In genomic region chr6:37704923-37705238, GRCh38 we compare ENCODE assay signal across 8 cellular contexts. TPM values are rescaled to one million over a fixed set of nuclear protein-coding genes. Genes with fewer than 3 reads are reported as not detected.
DNase-seq lines count a peak whose midpoint lies in the region; ATAC-seq and TF ChIP-seq lines count a peak whose summit lies in the region.

No MANE protein-coding gene starts in this region.

- H3K4me3 ChIP-seq in WI38 (ENCODE audit: low read depth, low read length), result peak overlapping the region; percentile 53
- H3K4me3 ChIP-seq in skin epidermis, result peak overlapping the region; percentile 11 to 40 (median 32)

- no peaks in the 10 kb centered on the region for H3K36me3 Mint-ChIP-seq in glutamatergic neuron (ENCODE audit: unreplicated experiment)

- peak overlapping the region; percentile 88 for H3K27ac Mint-ChIP-seq in glutamatergic neuron (ENCODE audit: unreplicated experiment)

- H3K9me3 Mint-ChIP-seq in glutamatergic neuron (ENCODE audit: unreplicated experiment), result peaks cover 4% of the 10 kb centered on the region

- peak overlapping the region in 17 of 21 experiments; percentile 12 to 87 (median 71) for H3K27ac ChIP-seq in skin epidermis

- DNase-seq in glutamatergic neuron (no peak), hepatic stellate cell (ENCODE audit: low spot score) (no peak)

- H3K4me1 Mint-ChIP-seq in glutamatergic neuron (ENCODE audit: low read depth, unreplicated experiment), result peaks cover 35% of the 10 kb centered on the region

- ATAC-seq in GM21529 (IDR thresholded peaks at IDR 0.05; ENCODE audit: unreplicated experiment), result peak; percentile 13
- ATAC-seq in activated CD4-positive, CD25-positive, alpha-beta regulatory T cell treated with anti-CD3 and anti-CD28 coated beads, Interleukin-2, amount 50 U/mL, for 24 hours, result no peak
- no peak for ATAC-seq in HG03097 (IDR thresholded peaks at IDR 0.05; ENCODE audit: low FRiP score, unreplicated experiment)
- ATAC-seq in GM21619 (IDR thresholded peaks at IDR 0.05; ENCODE audit: unreplicated experiment), result no peak

- peak overlapping the region; percentile 76 for H3K4me3 Mint-ChIP-seq in glutamatergic neuron (ENCODE audit: unreplicated experiment)

- H3K27me3 Mint-ChIP-seq in glutamatergic neuron (ENCODE audit: unreplicated experiment), result peaks cover 5% of the 10 kb centered on the region

- no peak for TF ChIP-seq CTCF in WI38 (IDR thresholded peaks at IDR 0.05; ENCODE audit: low read depth, low read length)
- no peak for TF ChIP-seq CTCF in glutamatergic neuron (IDR thresholded peaks at IDR 0.05; ENCODE audit: partially characterized antibody, unreplicated experiment)

RNA-seq across cellular contexts. Expression of gene MDGA1, which starts 7.2 kb away (rescaled TPM):
- 908 TPM for total RNA-seq in glutamatergic neuron (ENCODE audit: unreplicated experiment)
